Comparison of ENCODE assay signal across 8 cellular contexts in genomic region chr17:56912105-56912999, GRCh38. TPM values are rescaled to one million over a fixed set of nuclear protein-coding genes. Genes with fewer than 3 reads are reported as not detected.
DNase-seq lines count a peak whose midpoint lies in the region; ATAC-seq, FAIRE-seq and TF ChIP-seq lines count a peak whose summit lies in the region.

No MANE protein-coding gene starts in this region.

- H3K27ac Mint-ChIP-seq in mesothelial cell of epicardium = no peak overlapping the region

- peaks cover 5% of the 10 kb centered on the region for H3K36me3 ChIP-seq in bronchial epithelial cell (ENCODE audit: control insufficient read depth, insufficient read depth, low read length)

- H3K36me3 Mint-ChIP-seq in mesothelial cell of epicardium = peaks cover 11% of the 10 kb centered on the region

- no peaks in the 10 kb centered on the region for H3K27me3 ChIP-seq in bronchial epithelial cell (ENCODE audit: control insufficient read depth, insufficient read depth, low read length)

- H3K4me3 ChIP-seq in AG09309 (ENCODE audit: control insufficient read depth, low read depth, low read length) (peak overlapping the region; percentile 82), bronchial epithelial cell (ENCODE audit: low read depth, low read length) (peak overlapping the region; percentile 99)

- peak overlapping the region; percentile 91 for H3K4me3 Mint-ChIP-seq in mesothelial cell of epicardium

- no peak for FAIRE-seq in bronchial epithelial cell (lab: Jason Lieb, UNC)

- TF ChIP-seq CTCF in AG09309 (IDR thresholded peaks at IDR 0.05; ENCODE audit: control insufficient read depth, insufficient read depth, low read depth, low read length, missing control alignments) = no peak
- no peak for TF ChIP-seq CTCF in bronchial epithelial cell (IDR thresholded peaks at IDR 0.05; ENCODE audit: insufficient read depth, low read length, severe bottlenecking)
- no peak for TF ChIP-seq CTCF in mesothelial cell of epicardium (IDR thresholded peaks at IDR 0.05; ENCODE audit: unreplicated experiment)

- H3K9me3 Mint-ChIP-seq in mesothelial cell of epicardium = peaks cover 3% of the 10 kb centered on the region

- H3K27me3 Mint-ChIP-seq in mesothelial cell of epicardium (ENCODE audit: low read depth) = no peaks in the 10 kb centered on the region

- ATAC-seq in HG02981 (IDR thresholded peaks at IDR 0.05; ENCODE audit: unreplicated experiment) = no peak

- H3K4me1 Mint-ChIP-seq in mesothelial cell of epicardium = peaks cover 24% of the 10 kb centered on the region

- DNase-seq in AG09309 (ENCODE audit: low read depth) = no peak
- DNase-seq in KG1 (lab: John Stamatoyannopoulos, UW) = peak; percentile 16
- DNase-seq in bronchial epithelial cell (ENCODE audit: low read depth) = no peak
- DNase-seq in mesothelial cell of epicardium (ENCODE audit: low spot score in 2 of 2, unreplicated experiment in 2 of 2) = no peak
- DNase-seq in NCI-H345 (lab: John Stamatoyannopoulos, UW) = no peak
- no peak for DNase-seq in stimulated activated CD4-positive, alpha-beta T cell treated with anti-CD3 and anti-CD28 coated beads, Interleukin-12 subunit alpha, Interleukin-12 subunit beta, amount 100 ng/mL, for 4 hours
- DNase-seq in CD1c-positive myeloid dendritic cell (ENCODE audit: extremely low spot score) = no peak

RNA-seq across cellular contexts. Expression of gene TRIM25, which starts 1.5 kb away (rescaled TPM):
- total RNA-seq in bronchial epithelial cell (35.5 and 54.4 TPM in 2 replicates), mesothelial cell of epicardium (44.3 to 47.4 TPM (median 45.6 TPM) in 3 replicates)

RNA-seq across cellular contexts. Expression of gene COIL, which starts 48.5 kb away (rescaled TPM):
- 15.3 and 16.3 TPM in 2 replicates for total RNA-seq in bronchial epithelial cell
- total RNA-seq in mesothelial cell of epicardium = 22.5 to 23.1 TPM (median 23.0 TPM) in 3 replicates
